ENCODE assay signal across 14 cellular contexts in genomic region chr9:126421567-126422428, GRCh38.
DNase-seq lines count a peak whose midpoint lies in the region; ATAC-seq and TF ChIP-seq lines count a peak whose summit lies in the region.
"Had no signal": no experiment of that assay in that cellular context is flagged by ENCODE, and none has a peak within 500 bp of the region (broad histone marks: within the 10 kb centered on the region; RNA-seq: fewer than 3 reads in every experiment).

No MANE protein-coding gene starts in this region.

- H3K4me3 ChIP-seq in BLaER1 treated with 17β-estradiol and CSF1 and Interleukin-3, amounts not matched to agents 10 nM and 100 nM = no peak overlapping the region
- H3K4me3 ChIP-seq in H7 (ENCODE audit: insufficient read depth, low read depth, low read length) (no peak overlapping the region), NT2/D1 (ENCODE audit: insufficient read length, low read depth) (no peak overlapping the region), WERI-Rb-1 (ENCODE audit: low read depth, low read length) (no peak overlapping the region)

- H3K27ac ChIP-seq in BLaER1 treated with 17β-estradiol and CSF1 and Interleukin-3, amounts not matched to agents 10 nM and 100 nM = peak overlapping the region in 2 of 11 experiments; percentile 19 to 46; a peak in 1 of 22 replicates
- H3K27ac ChIP-seq in WERI-Rb-1 = no peak overlapping the region
- H3K27ac ChIP-seq: RWPE1 had no signal

- H3K27ac Mint-ChIP-seq in immature natural killer cell = no peak overlapping the region
- H3K27ac Mint-ChIP-seq: activated CD4-positive, alpha-beta memory T cell treated with anti-CD3 and anti-CD28 coated beads for 36 hours; T-helper 2 cell treated with Interferon-gamma antibody and Interleukin-4, amounts not matched to agents 5 μg/mL and 100 μg/mL, for 36 hours had no signal

- H3K4me2 ChIP-seq in BLaER1 treated with 17β-estradiol and CSF1 and Interleukin-3, amounts not matched to agents 10 nM and 100 nM = peak overlapping the region in 10 of 11 experiments; percentile 36 to 85 (median 72); a peak in 21 of 22 replicates

- TF ChIP-seq CTCF in WERI-Rb-1 (IDR thresholded peaks at IDR 0.05; ENCODE audit: low read depth, low read length) = no peak

- H3K4me1 Mint-ChIP-seq in immature natural killer cell = peaks cover 23 to 24% of the 10 kb centered on the region in 2 donors

- peak overlapping the region in 1 of 11 experiments; percentile 15; a peak in 1 of 22 replicates for H3K9ac ChIP-seq in BLaER1 treated with 17β-estradiol and CSF1 and Interleukin-3, amounts not matched to agents 10 nM and 100 nM
- no peak overlapping the region for H3K9ac ChIP-seq in NT2/D1 (ENCODE audit: insufficient read length, low read depth)

- peaks cover 0 to 4% (median 0%) of the 10 kb centered on the region in 11 experiments; a peak in 1 of 22 replicates for H3K36me3 ChIP-seq in BLaER1 treated with 17β-estradiol and CSF1 and Interleukin-3, amounts not matched to agents 10 nM and 100 nM
- no peaks in the 10 kb centered on the region for H3K36me3 ChIP-seq in H7 (replicated peaks; ENCODE audit: control insufficient read depth, insufficient read depth, low read length)
- H3K36me3 ChIP-seq in NT2/D1 (ENCODE audit: insufficient read depth, insufficient read length, low read length) = peaks cover 3% of the 10 kb centered on the region
- H3K36me3 ChIP-seq in WERI-Rb-1 = peaks cover 45% of the 10 kb centered on the region

- peaks cover 0 to 9% (median 0%) of the 10 kb centered on the region in 11 experiments; a peak in 2 of 22 replicates for H3K27me3 ChIP-seq in BLaER1 treated with 17β-estradiol and CSF1 and Interleukin-3, amounts not matched to agents 10 nM and 100 nM
- H3K27me3 ChIP-seq in H7 (ENCODE audit: control insufficient read depth, insufficient read depth, low read length) = no peaks in the 10 kb centered on the region; the same call in 1 of the 2 replicates
- no peaks in the 10 kb centered on the region for H3K27me3 ChIP-seq in NT2/D1 (ENCODE audit: insufficient read depth, insufficient read length)
- H3K27me3 ChIP-seq in WERI-Rb-1 (ENCODE audit: insufficient read depth, low read depth, severe bottlenecking) = no peaks in the 10 kb centered on the region

- H4K20me1 ChIP-seq in BLaER1 treated with 17β-estradiol and CSF1 and Interleukin-3, amounts not matched to agents 10 nM and 100 nM = no peaks in the 10 kb centered on the region

- H3K9me3 ChIP-seq in BLaER1 treated with 17β-estradiol and CSF1 and Interleukin-3, amounts not matched to agents 10 nM and 100 nM (replicated peaks in 1 of 11) = no peaks in the 10 kb centered on the region
- no peaks in the 10 kb centered on the region for H3K9me3 ChIP-seq in NT2/D1 (ENCODE audit: insufficient read depth, low read length)
- no peaks in the 10 kb centered on the region for H3K9me3 ChIP-seq in WERI-Rb-1 (ENCODE audit: severe bottlenecking)

- DNase-seq in H7 (peak; percentile 72), NT2/D1 (ENCODE audit: low read depth, low spot score) (peak; percentile 44), immature natural killer cell (peak; percentile 23 to 32 (median 28)), NCI-H1092 (lab: John Stamatoyannopoulos, UW) (no peak), WERI-Rb-1 (no peak)
- DNase-seq: activated CD4-positive, alpha-beta memory T cell treated with anti-CD3 and anti-CD28 coated beads for 36 hours; activated gamma-delta T cell treated with Interleukin-2 at 50 U/mL for 16 hours; foreskin melanocyte had no signal

- no peaks in the 10 kb centered on the region for H3K9me3 Mint-ChIP-seq in immature natural killer cell
- H3K9me3 Mint-ChIP-seq: activated CD4-positive, alpha-beta memory T cell treated with anti-CD3 and anti-CD28 coated beads for 36 hours; T-helper 2 cell treated with Interferon-gamma antibody and Interleukin-4, amounts not matched to agents 5 μg/mL and 100 μg/mL, for 36 hours; type B pancreatic cell had no signal

- peaks cover 26 to 55% (median 50%) of the 10 kb centered on the region in 10 experiments for H3K4me1 ChIP-seq in BLaER1 treated with 17β-estradiol and CSF1 and Interleukin-3, amounts not matched to agents 10 nM and 100 nM
- peaks cover 19% of the 10 kb centered on the region for H3K4me1 ChIP-seq in NT2/D1 (ENCODE audit: insufficient read depth, insufficient read length)

- ATAC-seq in GM21390 (IDR thresholded peaks at IDR 0.05; ENCODE audit: unreplicated experiment) (no peak), HG03108 (IDR thresholded peaks at IDR 0.05; ENCODE audit: unreplicated experiment) (no peak)

- H3K36me3 Mint-ChIP-seq in immature natural killer cell = peaks cover 0 to 5% (median 0%) of the 10 kb centered on the region in 3 donors

- peak overlapping the region in 2 of 5 donors; percentile 14 to 35 for H3K4me3 Mint-ChIP-seq in immature natural killer cell
- H3K4me3 Mint-ChIP-seq: activated CD4-positive, alpha-beta memory T cell treated with anti-CD3 and anti-CD28 coated beads for 36 hours; T-helper 2 cell treated with Interferon-gamma antibody and Interleukin-4, amounts not matched to agents 5 μg/mL and 100 μg/mL, for 36 hours; type B pancreatic cell had no signal

- H3K27me3 Mint-ChIP-seq in immature natural killer cell (ENCODE audit: low read depth in 3 of 3) = peaks cover 3 to 10% (median 5%) of the 10 kb centered on the region in 3 donors
- H3K27me3 Mint-ChIP-seq: activated CD4-positive, alpha-beta memory T cell treated with anti-CD3 and anti-CD28 coated beads for 36 hours; type B pancreatic cell had no signal

Comparison
In these comparisons a context has a peak if more than half of its experiments do, and no peak if none do; other contexts are left out.
1. DNase-seq: peak in H7 (single experiment), NT2/D1 (single experiment) and immature natural killer cell (3 of 3); none in NCI-H1092 (single experiment) and WERI-Rb-1 (single experiment).